1 cellular context compared by ENCODE assay signal in the genomic region with DNA sequence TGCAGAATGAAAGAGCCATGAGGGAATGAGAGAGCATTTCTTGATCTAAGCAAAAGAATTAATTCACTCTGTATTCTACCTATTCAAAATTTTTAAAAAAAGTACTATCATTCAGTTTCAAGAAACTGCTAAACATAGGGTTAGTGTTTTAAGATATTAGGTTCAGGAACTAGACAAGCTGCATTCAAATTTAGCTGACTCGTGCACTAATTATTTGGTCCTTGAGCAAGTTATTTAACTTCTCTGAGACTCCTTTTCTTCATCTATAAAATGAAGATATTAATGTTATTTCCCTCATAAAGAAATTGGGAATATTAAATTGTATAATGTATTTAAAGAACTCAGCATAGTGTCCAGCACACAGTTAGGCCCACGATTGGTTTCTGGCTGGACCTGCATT.
TF ChIP-seq lines count a peak whose summit lies in the region.

No MANE protein-coding gene starts in this region.

TF ChIP-seq in SK-N-SH, 30 proteins besides CTCF, POLR2A, EP300 and RAD21 (continued from another document):
- TF ChIP-seq REST (IDR thresholded peaks at IDR 0.05; ENCODE audit: low read depth, low read length): no peak
- no peak for TF ChIP-seq FOXJ3 (CRISPR knock-in tag; IDR thresholded peaks at IDR 0.05)
- TF ChIP-seq, protein P1, sequence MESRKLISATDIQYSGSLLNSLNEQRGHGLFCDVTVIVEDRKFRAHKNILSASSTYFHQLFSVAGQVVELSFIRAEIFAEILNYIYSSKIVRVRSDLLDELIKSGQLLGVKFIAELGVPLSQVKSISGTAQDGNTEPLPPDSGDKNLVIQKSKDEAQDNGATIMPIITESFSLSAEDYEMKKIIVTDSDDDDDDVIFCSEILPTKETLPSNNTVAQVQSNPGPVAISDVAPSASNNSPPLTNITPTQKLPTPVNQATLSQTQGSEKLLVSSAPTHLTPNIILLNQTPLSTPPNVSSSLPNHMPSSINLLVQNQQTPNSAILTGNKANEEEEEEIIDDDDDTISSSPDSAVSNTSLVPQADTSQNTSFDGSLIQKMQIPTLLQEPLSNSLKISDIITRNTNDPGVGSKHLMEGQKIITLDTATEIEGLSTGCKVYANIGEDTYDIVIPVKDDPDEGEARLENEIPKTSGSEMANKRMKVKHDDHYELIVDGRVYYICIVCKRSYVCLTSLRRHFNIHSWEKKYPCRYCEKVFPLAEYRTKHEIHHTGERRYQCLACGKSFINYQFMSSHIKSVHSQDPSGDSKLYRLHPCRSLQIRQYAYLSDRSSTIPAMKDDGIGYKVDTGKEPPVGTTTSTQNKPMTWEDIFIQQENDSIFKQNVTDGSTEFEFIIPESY (IDR thresholded peaks at IDR 0.05; ENCODE audit: borderline replicate concordance, low read depth): no peak
TF ChIP-seq in SK-N-SH: peak in this region for 0.
